18 cellular contexts compared by ENCODE assay signal in genomic region chr11:61454520-61454919, GRCh38. TPM values are rescaled to one million over a fixed set of nuclear protein-coding genes. Genes with fewer than 3 reads are reported as not detected.
DNase-seq lines count a peak whose midpoint lies in the region; ATAC-seq and TF ChIP-seq lines count a peak whose summit lies in the region.
"Had no signal": no experiment of that assay in that cellular context is flagged by ENCODE, and none has a peak within 500 bp of the region (broad histone marks: within the 10 kb centered on the region; RNA-seq: fewer than 3 reads in every experiment).

No MANE protein-coding gene starts in this region.

- H3K4me3 Mint-ChIP-seq in central memory CD8-positive, alpha-beta T cell, result no peak overlapping the region
- H3K4me3 Mint-ChIP-seq in activated naive CD4-positive, alpha-beta T cell treated with anti-CD3 and anti-CD28 coated beads for 36 hours, result no peak overlapping the region
- H3K4me3 Mint-ChIP-seq: B cell; CD4-positive, alpha-beta memory T cell had no signal

- peaks cover 7% of the 10 kb centered on the region for H3K4me1 Mint-ChIP-seq in central memory CD8-positive, alpha-beta T cell
- peaks cover 2% of the 10 kb centered on the region for H3K4me1 Mint-ChIP-seq in activated naive CD4-positive, alpha-beta T cell treated with anti-CD3 and anti-CD28 coated beads for 36 hours (ENCODE audit: low read depth)
- H3K4me1 Mint-ChIP-seq: B cell had no signal

- no peaks in the 10 kb centered on the region for H3K36me3 ChIP-seq in cardiac muscle cell
- H3K36me3 ChIP-seq in muscle layer of colon (ENCODE audit: insufficient read depth, low read length), result peaks cover 10% of the 10 kb centered on the region
- H3K36me3 ChIP-seq in stomach smooth muscle (ENCODE audit: control insufficient read depth in 2 of 2, insufficient read depth in 2 of 2, low read length in 2 of 2), result peaks cover 0 to 8% of the 10 kb centered on the region in 2 donors

- peaks cover 7% of the 10 kb centered on the region for H3K36me3 Mint-ChIP-seq in central memory CD8-positive, alpha-beta T cell (ENCODE audit: insufficient read depth)
- H3K36me3 Mint-ChIP-seq in activated naive CD4-positive, alpha-beta T cell treated with anti-CD3 and anti-CD28 coated beads for 36 hours (ENCODE audit: low read depth), result peaks cover 10% of the 10 kb centered on the region

- TF ChIP-seq CTCF in cardiac muscle cell (IDR thresholded peaks at IDR 0.05; ENCODE audit: low read depth, low read length), result no peak

- no peak for DNase-seq in cardiac muscle cell (ENCODE audit: low read depth in 1 of 2, low spot score in 1 of 2)
- DNase-seq in left cardiac atrium, result no peak
- DNase-seq in central memory CD8-positive, alpha-beta T cell (ENCODE audit: low spot score in 2 of 2), result no peak
- no peak for DNase-seq in NOMO-1 (lab: John Stamatoyannopoulos, UW; ENCODE audit: unreplicated experiment in 2 of 2)
- DNase-seq in activated naive CD4-positive, alpha-beta T cell treated with anti-CD3 and anti-CD28 coated beads for 36 hours, result no peak
- DNase-seq: ACHN; CD4-positive, alpha-beta memory T cell; DND-41; GDM1; GOT3; NCI-H524; OCI-M1; RPMI8226 had no signal

- no peaks in the 10 kb centered on the region for H3K27me3 ChIP-seq in cardiac muscle cell
- H3K27me3 ChIP-seq in muscle layer of colon (ENCODE audit: control insufficient read depth in 1 of 2, insufficient read depth in 2 of 2, low read length in 2 of 2), result no peaks in the 10 kb centered on the region
- no peaks in the 10 kb centered on the region for H3K27me3 ChIP-seq in stomach smooth muscle (ENCODE audit: control insufficient read depth in 1 of 2, insufficient read depth in 2 of 2, low read length in 2 of 2)

- H3K9ac ChIP-seq in muscle layer of colon (ENCODE audit: low read length) (no peak overlapping the region), stomach smooth muscle (ENCODE audit: low read length in 2 of 2) (peak overlapping the region; percentile 29 to 43)

- H3K27ac ChIP-seq in cardiac muscle cell (peak overlapping the region; percentile 8), muscle layer of colon (ENCODE audit: low read depth, low read length) (peak overlapping the region; percentile 15), stomach smooth muscle (ENCODE audit: low read length) (peak overlapping the region; percentile 81)

- intact Hi-C loops in left cardiac atrium (cut with DNase I), result no loop called here
- intact Hi-C loops in activated naive CD4-positive, alpha-beta T cell treated with anti-CD3 and anti-CD28 coated beads for 36 hours (cut with micrococcal nuclease), result no loop called here

- CTCF ChIA-PET in activated naive CD4-positive, alpha-beta T cell treated with anti-CD3 and anti-CD28 coated beads for 36 hours (lab: Charles Lee), result interaction anchor here (0.9 kb wide), 1 partner anchor 27 kb away, joined by 3 read pairs; no protein-coding TSS in a partner anchor

- no peak overlapping the region for H3K4me3 ChIP-seq in cardiac muscle cell
- no peak overlapping the region for H3K4me3 ChIP-seq in muscle layer of colon (ENCODE audit: low read depth in 1 of 2, low read length in 2 of 2)
- H3K4me3 ChIP-seq in stomach smooth muscle (ENCODE audit: low read length in 2 of 2), result no peak overlapping the region

- H3K27ac Mint-ChIP-seq in central memory CD8-positive, alpha-beta T cell (ENCODE audit: low read depth), result peak overlapping the region; percentile 70
- no peak overlapping the region for H3K27ac Mint-ChIP-seq in activated naive CD4-positive, alpha-beta T cell treated with anti-CD3 and anti-CD28 coated beads for 36 hours
- H3K27ac Mint-ChIP-seq: B cell, IgD-negative memory B cell had no signal

- H3K4me1 ChIP-seq in cardiac muscle cell (ENCODE audit: low read depth) (peaks cover 4% of the 10 kb centered on the region), muscle layer of colon (ENCODE audit: insufficient read depth, low read length) (peaks cover 25% of the 10 kb centered on the region), stomach smooth muscle (ENCODE audit: control insufficient read depth, insufficient read depth, low read length) (peaks cover 39% of the 10 kb centered on the region)

- H3K9me3 ChIP-seq in cardiac muscle cell (ENCODE audit: low read depth) (no peaks in the 10 kb centered on the region), muscle layer of colon (ENCODE audit: low read length) (no peaks in the 10 kb centered on the region), stomach smooth muscle (ENCODE audit: control insufficient read depth in 2 of 2, low read length in 2 of 2) (no peaks in the 10 kb centered on the region)

- no peaks in the 10 kb centered on the region for H3K9me3 Mint-ChIP-seq in central memory CD8-positive, alpha-beta T cell
- H3K9me3 Mint-ChIP-seq in activated naive CD4-positive, alpha-beta T cell treated with anti-CD3 and anti-CD28 coated beads for 36 hours, result no peaks in the 10 kb centered on the region
- H3K9me3 Mint-ChIP-seq: CD4-positive, alpha-beta memory T cell; IgD-negative memory B cell had no signal

- no peaks in the 10 kb centered on the region for H3K27me3 Mint-ChIP-seq in central memory CD8-positive, alpha-beta T cell
- H3K27me3 Mint-ChIP-seq in activated naive CD4-positive, alpha-beta T cell treated with anti-CD3 and anti-CD28 coated beads for 36 hours (ENCODE audit: low read depth), result no peaks in the 10 kb centered on the region
- H3K27me3 Mint-ChIP-seq: B cell; CD4-positive, alpha-beta memory T cell; IgD-negative memory B cell had no signal

- ATAC-seq in left cardiac atrium (no peak), GM21825 (IDR thresholded peaks at IDR 0.05; ENCODE audit: unreplicated experiment) (no peak)
- ATAC-seq in central memory CD8-positive, alpha-beta T cell (replicated peaks; ENCODE audit: extremely low read depth, poor library complexity, severe bottlenecking), result no peak

RNA-seq across cellular contexts. Expression of gene SDHAF2, which starts 24.6 kb away (rescaled TPM):
- total RNA-seq in cardiac muscle cell (21.3 and 28.1 TPM in 2 replicates), left cardiac atrium (10 to 100 TPM; 30.5 to 36.8 TPM)
- polyA plus RNA-seq in cardiac muscle cell, result 55.8 and 67.4 TPM in 2 replicates
- 10 to 100 TPM; 23.7 to 27.0 TPM for total RNA-seq in activated naive CD4-positive, alpha-beta T cell treated with anti-CD3 and anti-CD28 coated beads for 36 hours

RNA-seq across cellular contexts. Expression of gene CPSF7, which starts 24.7 kb away (rescaled TPM):
- total RNA-seq in cardiac muscle cell (46.9 and 64.7 TPM in 2 replicates), left cardiac atrium (10 to 100 TPM; 33.3 to 47.2 TPM)
- polyA plus RNA-seq in cardiac muscle cell, result 34.6 and 55.5 TPM in 2 replicates
- 100 to 1,000 TPM; 106 to 108 TPM for total RNA-seq in activated naive CD4-positive, alpha-beta T cell treated with anti-CD3 and anti-CD28 coated beads for 36 hours

RNA-seq across cellular contexts. Expression of gene LRRC10B, which starts 54.0 kb away (rescaled TPM):
- total RNA-seq in cardiac muscle cell, result 0.60 and 0.74 TPM in 2 replicates
- 0.62 and 0.65 TPM in 2 replicates for polyA plus RNA-seq in cardiac muscle cell
- total RNA-seq in left cardiac atrium, result 1 to 10 TPM in 1 of 2 donors, under 1 TPM in 1; 0.74 to 1.1 TPM
- total RNA-seq in activated naive CD4-positive, alpha-beta T cell treated with anti-CD3 and anti-CD28 coated beads for 36 hours, result not detected
- total RNA-seq: B cell; CD4-positive, alpha-beta memory T cell had no signal
- polyA plus RNA-seq: CD4-positive, alpha-beta memory T cell; IgD-negative memory B cell had no signal

Comparison
In these comparisons a context has a peak if more than half of its experiments do, and no peak if none do; other contexts are left out.
1. H3K27ac ChIP-seq: peak in every context shown above with its lines; median percentile 81 in stomach smooth muscle; 15 in muscle layer of colon; 8 in cardiac muscle cell.